ENCODE assay signal across 9 cellular contexts in genomic region chr21:34846601-34847112, GRCh38.
A peak's percentile ranks its signal among the peaks of the same experiment; 100 is the strongest.
DNase-seq lines count a peak whose midpoint lies in the region; ATAC-seq and TF ChIP-seq lines count a peak whose summit lies in the region.
"Had no signal": no experiment of that assay in that cellular context is flagged by ENCODE, and none has a peak within 500 bp of the region (broad histone marks: within the 10 kb centered on the region; RNA-seq: fewer than 3 reads in every experiment).

No MANE protein-coding gene starts in this region.

- no peak for TF ChIP-seq POLR2A in uterus (IDR thresholded peaks at IDR 0.05)

- intact Hi-C loops in uterus (cut with DNase I; ENCODE audit: low total_unique reads): no loop called here

- H3K36me3 ChIP-seq in skeletal muscle tissue (ENCODE audit: control insufficient read depth in 3 of 3, insufficient read depth in 3 of 3, low read length in 3 of 3) (peaks cover 0 to 3% (median 0%) of the 10 kb centered on the region in 3 donors), uterus (no peaks in the 10 kb centered on the region)

- H3K27me3 ChIP-seq in skeletal muscle tissue (ENCODE audit: control insufficient read depth in 3 of 3, insufficient read depth in 3 of 3, low read length in 3 of 3) (no peaks in the 10 kb centered on the region), uterus (no peaks in the 10 kb centered on the region)

- DNase-seq in HEK293T (ENCODE audit: extremely low spot score) (peak; percentile 49), foreskin fibroblast (peak; percentile 79 to 91), globus pallidus (ENCODE audit: low spot score) (no peak), uterus (no peak), SW 1271 (lab: John Stamatoyannopoulos, UW) (no peak)
- DNase-seq: caudate nucleus had no signal

- CTCF ChIA-PET in HEK293T (lab: Yijun Ruan, JAX): interaction anchor here (0.6 to 0.9 kb wide), 3 partner anchors 31 to 1797 kb away, joined by 4 read pairs; no protein-coding TSS in a partner anchor

- ATAC-seq in SK-N-SH treated with all-trans-retinoic acid at 6 μM for 48 hours: peak; percentile 93
- ATAC-seq in HG02798 (IDR thresholded peaks at IDR 0.05; ENCODE audit: poor library complexity, unreplicated experiment): no peak

- peak overlapping the region; percentile 27 to 47 (median 28) for H3K9ac ChIP-seq in skeletal muscle tissue (ENCODE audit: low read depth in 1 of 3, low read length in 3 of 3)

- TF ChIP-seq CTCF in foreskin fibroblast (IDR thresholded peaks at IDR 0.05; ENCODE audit: low read depth, low read length) (no peak), uterus (IDR thresholded peaks at IDR 0.05) (no peak)

- H3K9me3 ChIP-seq in skeletal muscle tissue (ENCODE audit: control insufficient read depth in 3 of 3, low read length in 3 of 3) (no peaks in the 10 kb centered on the region), uterus (no peaks in the 10 kb centered on the region)

- no peak overlapping the region for H3K4me3 ChIP-seq in foreskin fibroblast (ENCODE audit: low read depth in 1 of 2, low read length in 2 of 2)
- peak overlapping the region in 1 of 3 donors; percentile 33 for H3K4me3 ChIP-seq in skeletal muscle tissue (ENCODE audit: low read length in 3 of 3)
- no peak overlapping the region for H3K4me3 ChIP-seq in uterus

- H3K4me1 ChIP-seq in skeletal muscle tissue (ENCODE audit: control insufficient read depth in 3 of 3, insufficient read depth in 3 of 3, low read length in 3 of 3) (peaks cover 40 to 59% (median 50%) of the 10 kb centered on the region in 3 donors), uterus (no peaks in the 10 kb centered on the region)

- POLR2A ChIA-PET in HEK293T (lab: Yijun Ruan, JAX): interaction anchor here (0.7 to 0.8 kb wide), 2 partner anchors 39 to 43 kb away, joined by 3 read pairs; no protein-coding TSS in a partner anchor

- peak overlapping the region; percentile 94 for H3K27ac ChIP-seq in skeletal muscle tissue (ENCODE audit: low read depth, low read length)
- peak overlapping the region in 1 of 2 donors; percentile 20 for H3K27ac ChIP-seq in uterus

TF ChIP-seq in HEK293T, 16 proteins besides CTCF, POLR2A, EP300 and RAD21:
- no peak for TF ChIP-seq CTBP1 (IDR thresholded peaks at IDR 0.05; ENCODE audit: borderline replicate concordance)
- no peak for TF ChIP-seq NFRKB (IDR thresholded peaks at IDR 0.05)
- TF ChIP-seq, protein P1, sequence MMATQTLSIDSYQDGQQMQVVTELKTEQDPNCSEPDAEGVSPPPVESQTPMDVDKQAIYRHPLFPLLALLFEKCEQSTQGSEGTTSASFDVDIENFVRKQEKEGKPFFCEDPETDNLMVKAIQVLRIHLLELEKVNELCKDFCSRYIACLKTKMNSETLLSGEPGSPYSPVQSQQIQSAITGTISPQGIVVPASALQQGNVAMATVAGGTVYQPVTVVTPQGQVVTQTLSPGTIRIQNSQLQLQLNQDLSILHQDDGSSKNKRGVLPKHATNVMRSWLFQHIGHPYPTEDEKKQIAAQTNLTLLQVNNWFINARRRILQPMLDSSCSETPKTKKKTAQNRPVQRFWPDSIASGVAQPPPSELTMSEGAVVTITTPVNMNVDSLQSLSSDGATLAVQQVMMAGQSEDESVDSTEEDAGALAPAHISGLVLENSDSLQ (IDR thresholded peaks at IDR 0.05): no peak
- no peak for TF ChIP-seq FOXM1 (IDR thresholded peaks at IDR 0.05; ENCODE audit: borderline replicate concordance)
- TF ChIP-seq ELF4 (IDR thresholded peaks at IDR 0.05): no peak
- no peak for TF ChIP-seq TARDBP (IDR thresholded peaks at IDR 0.05)
- TF ChIP-seq BHLHE40 (IDR thresholded peaks at IDR 0.05; ENCODE audit: borderline replicate concordance): no peak
- no peak for TF ChIP-seq HDGF (IDR thresholded peaks at IDR 0.05; ENCODE audit: borderline replicate concordance)
- no peak for TF ChIP-seq LEF1 (IDR thresholded peaks at IDR 0.05; ENCODE audit: borderline replicate concordance)
- no peak for TF ChIP-seq FOXK2 (IDR thresholded peaks at IDR 0.05)
- no peak for TF ChIP-seq SP1 (IDR thresholded peaks at IDR 0.05)
- no peak for TF ChIP-seq ARNT (IDR thresholded peaks at IDR 0.05)
- TF ChIP-seq SUZ12 (IDR thresholded peaks at IDR 0.05): no peak
- TF ChIP-seq FOXA1 (IDR thresholded peaks at IDR 0.05): no peak
TF ChIP-seq in HEK293T: peak in this region for 0.

TF ChIP-seq in SK-N-SH treated with all-trans-retinoic acid at 6 μM for 48 hours, 23 proteins besides CTCF, POLR2A, EP300 and RAD21:
- TF ChIP-seq ZC3H10 (CRISPR knock-in tag; IDR thresholded peaks at IDR 0.05) (no peak), CSDC2 (CRISPR knock-in tag; IDR thresholded peaks at IDR 0.05) (no peak), PATZ1 (CRISPR knock-in tag; IDR thresholded peaks at IDR 0.05; ENCODE audit: borderline replicate concordance) (no peak), ZFP30 (CRISPR knock-in tag; IDR thresholded peaks at IDR 0.05) (no peak), BACH2 (CRISPR knock-in tag; IDR thresholded peaks at IDR 0.05; ENCODE audit: borderline replicate concordance) (no peak), ARNTL (CRISPR knock-in tag; IDR thresholded peaks at IDR 0.05; ENCODE audit: borderline replicate concordance, low read depth) (no peak)
- TF ChIP-seq, protein P2, sequence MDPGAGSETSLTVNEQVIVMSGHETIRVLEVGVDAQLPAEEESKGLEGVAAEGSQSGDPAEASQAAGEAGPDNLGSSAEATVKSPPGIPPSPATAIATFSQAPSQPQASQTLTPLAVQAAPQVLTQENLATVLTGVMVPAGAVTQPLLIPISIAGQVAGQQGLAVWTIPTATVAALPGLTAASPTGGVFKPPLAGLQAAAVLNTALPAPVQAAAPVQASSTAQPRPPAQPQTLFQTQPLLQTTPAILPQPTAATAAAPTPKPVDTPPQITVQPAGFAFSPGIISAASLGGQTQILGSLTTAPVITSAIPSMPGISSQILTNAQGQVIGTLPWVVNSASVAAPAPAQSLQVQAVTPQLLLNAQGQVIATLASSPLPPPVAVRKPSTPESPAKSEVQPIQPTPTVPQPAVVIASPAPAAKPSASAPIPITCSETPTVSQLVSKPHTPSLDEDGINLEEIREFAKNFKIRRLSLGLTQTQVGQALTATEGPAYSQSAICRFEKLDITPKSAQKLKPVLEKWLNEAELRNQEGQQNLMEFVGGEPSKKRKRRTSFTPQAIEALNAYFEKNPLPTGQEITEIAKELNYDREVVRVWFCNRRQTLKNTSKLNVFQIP (CRISPR knock-in tag; IDR thresholded peaks at IDR 0.05; ENCODE audit: borderline replicate concordance, low read depth): no peak
- TF ChIP-seq, protein P3, sequence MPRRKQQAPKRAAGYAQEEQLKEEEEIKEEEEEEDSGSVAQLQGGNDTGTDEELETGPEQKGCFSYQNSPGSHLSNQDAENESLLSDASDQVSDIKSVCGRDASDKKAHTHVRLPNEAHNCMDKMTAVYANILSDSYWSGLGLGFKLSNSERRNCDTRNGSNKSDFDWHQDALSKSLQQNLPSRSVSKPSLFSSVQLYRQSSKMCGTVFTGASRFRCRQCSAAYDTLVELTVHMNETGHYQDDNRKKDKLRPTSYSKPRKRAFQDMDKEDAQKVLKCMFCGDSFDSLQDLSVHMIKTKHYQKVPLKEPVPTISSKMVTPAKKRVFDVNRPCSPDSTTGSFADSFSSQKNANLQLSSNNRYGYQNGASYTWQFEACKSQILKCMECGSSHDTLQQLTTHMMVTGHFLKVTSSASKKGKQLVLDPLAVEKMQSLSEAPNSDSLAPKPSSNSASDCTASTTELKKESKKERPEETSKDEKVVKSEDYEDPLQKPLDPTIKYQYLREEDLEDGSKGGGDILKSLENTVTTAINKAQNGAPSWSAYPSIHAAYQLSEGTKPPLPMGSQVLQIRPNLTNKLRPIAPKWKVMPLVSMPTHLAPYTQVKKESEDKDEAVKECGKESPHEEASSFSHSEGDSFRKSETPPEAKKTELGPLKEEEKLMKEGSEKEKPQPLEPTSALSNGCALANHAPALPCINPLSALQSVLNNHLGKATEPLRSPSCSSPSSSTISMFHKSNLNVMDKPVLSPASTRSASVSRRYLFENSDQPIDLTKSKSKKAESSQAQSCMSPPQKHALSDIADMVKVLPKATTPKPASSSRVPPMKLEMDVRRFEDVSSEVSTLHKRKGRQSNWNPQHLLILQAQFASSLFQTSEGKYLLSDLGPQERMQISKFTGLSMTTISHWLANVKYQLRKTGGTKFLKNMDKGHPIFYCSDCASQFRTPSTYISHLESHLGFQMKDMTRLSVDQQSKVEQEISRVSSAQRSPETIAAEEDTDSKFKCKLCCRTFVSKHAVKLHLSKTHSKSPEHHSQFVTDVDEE (CRISPR knock-in tag; IDR thresholded peaks at IDR 0.05): no peak

Comparison
In these comparisons a context has a peak if more than half of its experiments do, and no peak if none do; other contexts are left out.
1. DNase-seq: peak in HEK293T (single experiment) and foreskin fibroblast (2 of 2); none in globus pallidus (single experiment), uterus (0 of 2) and SW 1271 (0 of 2).